In genomic region chr7:151759591-151760042, GRCh38 we compare ENCODE assay signal across 1 cellular context.
TF ChIP-seq lines count a peak whose summit lies in the region.

No MANE protein-coding gene starts in this region.

TF ChIP-seq in GM23338, 12 proteins besides CTCF, POLR2A, EP300 and RAD21 (continued from another document):
- TF ChIP-seq ZNF114 (CRISPR knock-in tag; IDR thresholded peaks at IDR 0.05), result no peak
- no peak for TF ChIP-seq STAT1 (IDR thresholded peaks at IDR 0.05; ENCODE audit: unreplicated experiment)
- no peak for TF ChIP-seq POLR2AphosphoS5 (IDR thresholded peaks at IDR 0.05; ENCODE audit: low read depth)
